Comparison of ENCODE assay signal across 8 cellular contexts in the genomic region with DNA sequence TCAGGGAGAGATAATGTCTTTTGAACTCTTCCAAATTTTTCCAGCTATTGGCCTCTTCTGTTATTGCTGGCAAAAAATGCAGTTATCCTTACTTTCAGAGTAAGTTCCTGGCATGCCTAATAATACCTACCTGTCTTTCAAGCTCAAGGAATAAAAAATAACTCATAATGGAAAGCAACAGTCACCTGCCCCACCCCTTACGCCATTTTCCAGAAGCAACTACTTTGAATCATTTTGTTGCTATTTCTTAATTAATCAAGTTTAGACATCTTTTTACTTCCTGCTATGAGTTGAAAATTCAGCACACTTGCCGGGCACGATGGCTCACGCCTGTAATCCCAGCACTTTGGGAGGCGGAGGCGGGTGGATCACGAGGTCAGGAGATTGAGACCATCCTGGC.
"Had no signal": no experiment of that assay in that cellular context is flagged by ENCODE, and none has a peak within 500 bp of the region (broad histone marks: within the 10 kb centered on the region; RNA-seq: fewer than 3 reads in every experiment).

No MANE protein-coding gene starts in this region.

- H3K27ac ChIP-seq: GM23248 had no signal

- ATAC-seq: HCT116, K562 had no signal

- DNase-seq: GM23248, GOT3, H7, HFFc6, IMR-90, KG1 had no signal
